1 cellular context compared by ENCODE assay signal in the genomic region with DNA sequence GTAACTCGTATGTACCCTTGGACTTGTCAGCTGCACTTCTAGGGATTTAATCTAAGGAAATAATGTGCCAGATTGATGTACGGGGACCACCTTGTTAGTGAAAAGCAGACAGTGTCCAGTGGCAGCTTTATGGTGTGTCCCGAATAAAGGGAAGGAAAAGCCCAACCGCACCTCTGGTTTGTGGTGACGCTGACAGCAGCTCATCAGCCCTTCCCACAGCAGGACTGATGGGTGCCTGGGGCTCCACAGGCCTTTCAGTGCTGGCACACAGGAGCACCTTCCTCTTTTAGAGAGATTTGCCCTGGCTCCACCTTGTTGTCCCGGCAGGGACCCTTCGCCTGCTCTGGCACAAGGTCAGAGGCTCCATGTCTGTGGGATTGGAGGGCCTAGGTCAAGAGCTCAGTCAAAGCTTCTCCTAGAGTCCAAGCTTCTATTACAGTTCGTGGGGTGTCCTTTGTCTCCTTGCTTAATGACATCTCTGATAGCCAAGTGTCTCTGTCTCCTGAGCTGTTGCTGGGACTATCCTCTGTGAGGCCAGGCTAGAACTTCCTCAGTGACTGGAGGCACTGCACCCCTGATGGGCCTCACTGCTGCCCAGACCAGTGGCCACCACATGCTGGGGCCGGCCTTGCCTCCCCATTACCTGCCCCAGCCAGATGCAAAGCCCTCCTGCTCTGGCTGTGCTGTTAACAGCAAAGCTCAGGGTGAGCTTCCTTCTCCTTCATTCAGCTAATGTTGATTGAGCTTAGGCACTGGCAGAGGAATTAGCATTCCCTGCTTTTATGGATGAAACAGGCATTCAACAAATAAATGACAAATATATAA.
TF ChIP-seq lines count a peak whose summit lies in the region.

No MANE protein-coding gene starts in this region.

TF ChIP-seq in H1, 55 proteins besides CTCF, POLR2A, EP300 and RAD21:
- TF ChIP-seq RXRA (IDR thresholded peaks at IDR 0.05; ENCODE audit: insufficient read depth, low read depth, low read length) (no peak), TAF7 (optimal IDR thresholded peaks at IDR 0.05; ENCODE audit: borderline replicate concordance, low read depth, low read length) (peak; percentile 29), EGR1 (IDR thresholded peaks at IDR 0.05; ENCODE audit: borderline replicate concordance, low read depth, low read length) (no peak)
- TF ChIP-seq, protein P1, sequence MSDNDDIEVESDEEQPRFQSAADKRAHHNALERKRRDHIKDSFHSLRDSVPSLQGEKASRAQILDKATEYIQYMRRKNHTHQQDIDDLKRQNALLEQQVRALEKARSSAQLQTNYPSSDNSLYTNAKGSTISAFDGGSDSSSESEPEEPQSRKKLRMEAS (IDR thresholded peaks at IDR 0.05): peak; percentile 47; the same call in 1 of the 2 replicates
